31 cellular contexts compared by ENCODE assay signal in genomic region chr4:70885174-70885573, GRCh38. TPM values are rescaled to one million over a fixed set of nuclear protein-coding genes. Genes with fewer than 3 reads are reported as not detected.
DNase-seq lines count a peak whose midpoint lies in the region; ATAC-seq and TF ChIP-seq lines count a peak whose summit lies in the region.
"Had no signal": no experiment of that assay in that cellular context is flagged by ENCODE, and none has a peak within 500 bp of the region (broad histone marks: within the 10 kb centered on the region; RNA-seq: fewer than 3 reads in every experiment).

No MANE protein-coding gene starts in this region.

- POLR2A ChIA-PET in CD4-positive, alpha-beta memory T cell (lab: Charles Lee; ENCODE audit: partially characterized antibody): no interaction called here

- H3K9me3 ChIP-seq in CD4-positive, alpha-beta memory T cell (ENCODE audit: control insufficient read depth in 1 of 2, low read length in 2 of 2): no peaks in the 10 kb centered on the region
- H3K9me3 ChIP-seq: esophagus muscularis mucosa, pancreas, right atrium auricular region, suprapubic skin had no signal

- H3K9me3 Mint-ChIP-seq in CD4-positive, alpha-beta memory T cell: peaks cover 0 to 3% (median 0%) of the 10 kb centered on the region in 8 donors
- H3K9me3 Mint-ChIP-seq in natural killer cell: no peaks in the 10 kb centered on the region
- H3K9me3 Mint-ChIP-seq: activated CD8-positive, alpha-beta T cell treated with anti-CD3 and anti-CD28 coated beads for 36 hours; activated naive CD4-positive, alpha-beta T cell treated with anti-CD3 and anti-CD28 coated beads, Interleukin-2, amount 50 U/mL, for 24 hours; activated T-helper 17 cell treated with anti-CD3 and anti-CD28 coated beads, Interleukin-2, amount 50 U/mL, for 72 hours; HFFc6; memory B cell; T-helper 2 cell treated with Interferon-gamma antibody and Interleukin-4, amounts not matched to agents 5 μg/mL and 100 μg/mL, for 36 hours had no signal

- no peaks in the 10 kb centered on the region for H3K4me1 ChIP-seq in CD4-positive, alpha-beta memory T cell (ENCODE audit: insufficient read depth, low read length)
- H3K4me1 ChIP-seq: esophagus muscularis mucosa, pancreas, right atrium auricular region, suprapubic skin had no signal

- no peaks in the 10 kb centered on the region for H3K27me3 ChIP-seq in CD4-positive, alpha-beta memory T cell (ENCODE audit: insufficient read depth, low read length)
- H3K27me3 ChIP-seq: esophagus muscularis mucosa, pancreas, right atrium auricular region, suprapubic skin had no signal

- in situ Hi-C loops in GM13976 (cut with MboI; ENCODE audit: low sequenced_read_pairs, unreplicated experiment): no loop called here

- H3K36me3 ChIP-seq in CD4-positive, alpha-beta memory T cell (ENCODE audit: insufficient read depth, low read length): no peaks in the 10 kb centered on the region
- H3K36me3 ChIP-seq: esophagus muscularis mucosa, pancreas, right atrium auricular region, suprapubic skin had no signal

- H3K4me3 Mint-ChIP-seq in CD4-positive, alpha-beta memory T cell: no peak overlapping the region
- H3K4me3 Mint-ChIP-seq in natural killer cell: no peak overlapping the region
- H3K4me3 Mint-ChIP-seq: activated CD8-positive, alpha-beta T cell treated with anti-CD3 and anti-CD28 coated beads for 36 hours; activated naive CD4-positive, alpha-beta T cell treated with anti-CD3 and anti-CD28 coated beads, Interleukin-2, amount 50 U/mL, for 24 hours; activated T-helper 17 cell treated with anti-CD3 and anti-CD28 coated beads, Interleukin-2, amount 50 U/mL, for 72 hours; brain; CD14-positive monocyte; HFFc6; memory B cell; T-helper 2 cell treated with Interferon-gamma antibody and Interleukin-4, amounts not matched to agents 5 μg/mL and 100 μg/mL, for 36 hours had no signal

- H3K27me3 Mint-ChIP-seq in CD4-positive, alpha-beta memory T cell: peaks cover 5 to 6% of the 10 kb centered on the region in 2 donors
- peaks cover 0 to 18% of the 10 kb centered on the region in 2 donors for H3K27me3 Mint-ChIP-seq in natural killer cell (ENCODE audit: low read depth in 2 of 2)
- H3K27me3 Mint-ChIP-seq: activated CD8-positive, alpha-beta T cell treated with anti-CD3 and anti-CD28 coated beads for 36 hours; activated naive CD4-positive, alpha-beta T cell treated with anti-CD3 and anti-CD28 coated beads, Interleukin-2, amount 50 U/mL, for 24 hours; brain; memory B cell had no signal

- peak; percentile 14 for DNase-seq in NCI-H345 (lab: John Stamatoyannopoulos, UW)
- DNase-seq in NCI-H345 treated with DMSO at 0.1 percent for 48 hours (lab: John Stamatoyannopoulos, UW; ENCODE audit: unreplicated experiment): no peak
- DNase-seq in GM13976 (ENCODE audit: low spot score): no peak
- DNase-seq in NCI-H2029 (lab: John Stamatoyannopoulos, UW): peak; percentile 37
- DNase-seq in fibroblast of the aortic adventitia (ENCODE audit: low read depth): peak; percentile 8
- no peak for DNase-seq in CD4-positive, alpha-beta memory T cell
- DNase-seq in natural killer cell: no peak
- DNase-seq in germinal center (ENCODE audit: low spot score): no peak
- DNase-seq: activated CD8-positive, alpha-beta memory T cell treated with anti-CD3 and anti-CD28 coated beads, Interleukin-2, amount 50 U/mL, for 48 hours; activated CD8-positive, alpha-beta T cell treated with anti-CD3 and anti-CD28 coated beads for 36 hours; amniotic stem cell; foreskin melanocyte; GOT3; HFFc6; NCI-H1105 treated with DMSO at 0.1 percent for 48 hours; NCI-H2081; NCI-H446 treated with DMSO at 0.1 percent for 48 hours; pancreas; SIG-M5; stimulated activated naive CD4-positive, alpha-beta T cell treated with Interleukin-2 at 50 U/mL for 16 hours had no signal

- TF ChIP-seq CTCF in GM13976 (IDR thresholded peaks at IDR 0.05; ENCODE audit: borderline replicate concordance, control extremely low read depth, extremely low read depth, insufficient read depth, missing control alignments) (peak; percentile 23), fibroblast of the aortic adventitia (IDR thresholded peaks at IDR 0.05; ENCODE audit: insufficient read depth, low read length) (no peak), natural killer cell (IDR thresholded peaks at IDR 0.05) (no peak)

- no peak overlapping the region for H3K4me3 ChIP-seq in fibroblast of the aortic adventitia (ENCODE audit: low read depth, low read length)
- H3K4me3 ChIP-seq in CD4-positive, alpha-beta memory T cell (ENCODE audit: low read length in 2 of 2): no peak overlapping the region
- H3K4me3 ChIP-seq: esophagus muscularis mucosa, K562, pancreas, right atrium auricular region, smooth muscle cell, suprapubic skin had no signal

- no peaks in the 10 kb centered on the region for H3K4me1 Mint-ChIP-seq in CD4-positive, alpha-beta memory T cell
- H3K4me1 Mint-ChIP-seq in natural killer cell: no peaks in the 10 kb centered on the region
- H3K4me1 Mint-ChIP-seq: activated naive CD4-positive, alpha-beta T cell treated with anti-CD3 and anti-CD28 coated beads, Interleukin-2, amount 50 U/mL, for 24 hours; activated T-helper 17 cell treated with anti-CD3 and anti-CD28 coated beads, Interleukin-2, amount 50 U/mL, for 72 hours; CD14-positive monocyte; memory B cell had no signal

- no peak for ATAC-seq in natural killer cell
- ATAC-seq: activated CD8-positive, alpha-beta T cell treated with anti-CD3 and anti-CD28 coated beads for 36 hours; activated T-helper 17 cell treated with anti-CD3 and anti-CD28 coated beads, Interleukin-2, amount 50 U/mL, for 72 hours; K562; pancreas had no signal

- CTCF ChIA-PET in CD4-positive, alpha-beta memory T cell (lab: Charles Lee; ENCODE audit: partially characterized antibody): interaction anchor here (0.7 to 1.2 kb wide), 3 partner anchors 122 to 829 kb away, joined by 3 read pairs; no protein-coding TSS in a partner anchor

- intact Hi-C loops in CD4-positive, alpha-beta memory T cell (cut with micrococcal nuclease): no loop called here
- intact Hi-C loops in natural killer cell (cut with micrococcal nuclease): loop anchor here (5.0 kb wide), 1 partner anchor 827 kb away; no protein-coding TSS in a partner anchor

- H3K27ac ChIP-seq in CD4-positive, alpha-beta memory T cell (ENCODE audit: low read depth, low read length): no peak overlapping the region
- H3K27ac ChIP-seq: esophagus muscularis mucosa, pancreas, right atrium auricular region, suprapubic skin had no signal

- H3K27ac Mint-ChIP-seq in CD4-positive, alpha-beta memory T cell: peak overlapping the region in 1 of 7 donors; percentile 41
- H3K27ac Mint-ChIP-seq in natural killer cell: no peak overlapping the region
- H3K27ac Mint-ChIP-seq: activated CD8-positive, alpha-beta T cell treated with anti-CD3 and anti-CD28 coated beads for 36 hours; activated naive CD4-positive, alpha-beta T cell treated with anti-CD3 and anti-CD28 coated beads, Interleukin-2, amount 50 U/mL, for 24 hours; activated T-helper 17 cell treated with anti-CD3 and anti-CD28 coated beads, Interleukin-2, amount 50 U/mL, for 72 hours; brain; CD14-positive monocyte; HFFc6; memory B cell; T-helper 2 cell treated with Interferon-gamma antibody and Interleukin-4, amounts not matched to agents 5 μg/mL and 100 μg/mL, for 36 hours had no signal

- no peaks in the 10 kb centered on the region for H3K36me3 Mint-ChIP-seq in CD4-positive, alpha-beta memory T cell
- no peaks in the 10 kb centered on the region for H3K36me3 Mint-ChIP-seq in natural killer cell
- H3K36me3 Mint-ChIP-seq: activated naive CD4-positive, alpha-beta T cell treated with anti-CD3 and anti-CD28 coated beads, Interleukin-2, amount 50 U/mL, for 24 hours; CD14-positive monocyte; memory B cell had no signal

RNA-seq across cellular contexts. Expression of gene MOB1B, which starts 17.0 kb away (rescaled TPM):
- total RNA-seq in fibroblast of the aortic adventitia (ENCODE audit: low replicate concordance) (7.4 and 11.8 TPM in 2 replicates), natural killer cell (10 to 100 TPM; 15.1 to 23.6 (median 22.6) TPM)
- total RNA-seq in CD4-positive, alpha-beta memory T cell: 10 to 100 TPM; 10.2 to 10.8 TPM
- 1 to 10 TPM in 1 of 2 donors, under 1 TPM in 1; 0.58 to 1.7 TPM for polyA plus RNA-seq in CD4-positive, alpha-beta memory T cell

RNA-seq across cellular contexts. Expression of gene GRSF1, which starts 45.5 kb away (rescaled TPM):
- total RNA-seq in fibroblast of the aortic adventitia (ENCODE audit: low replicate concordance) (73.1 and 75.3 TPM in 2 replicates), natural killer cell (10 to 100 TPM; 33.4 to 50.8 (median 43.0) TPM)
- total RNA-seq in CD4-positive, alpha-beta memory T cell: 10 to 100 TPM; 47.0 to 54.3 TPM
- polyA plus RNA-seq in CD4-positive, alpha-beta memory T cell: 10 to 100 TPM; 74.3 to 96.0 TPM

Comparison
In these comparisons a context has a peak if more than half of its experiments do, and no peak if none do; other contexts are left out.
1. DNase-seq: peak in NCI-H345 (single experiment), NCI-H2029 (single experiment) and fibroblast of the aortic adventitia (single experiment); none in NCI-H345 treated with DMSO at 0.1 percent for 48 hours (single experiment), GM13976 (single experiment), CD4-positive, alpha-beta memory T cell (0 of 5), natural killer cell (single experiment) and germinal center (single experiment).